In genomic region chr20:23641936-23642751, GRCh38 we compare ENCODE assay signal across 2 cellular contexts.
TF ChIP-seq lines count a peak whose summit lies in the region.

No MANE protein-coding gene starts in this region.

TF ChIP-seq in IMR-90, 13 proteins besides CTCF, POLR2A, EP300 and RAD21 (continued from another document):
- peak; percentile 39; the same call in 1 of the 2 replicates for TF ChIP-seq USF2 (IDR thresholded peaks at IDR 0.05; ENCODE audit: low read depth, low read length)
- TF ChIP-seq MAZ (IDR thresholded peaks at IDR 0.05; ENCODE audit: borderline replicate concordance, low read depth, low read length), result no peak; the same call in 1 of the 2 replicates
- TF ChIP-seq MAFK (IDR thresholded peaks at IDR 0.05; ENCODE audit: low read depth, low read length), result no peak
- no peak for TF ChIP-seq RFX5 (IDR thresholded peaks at IDR 0.05; ENCODE audit: low read depth, low read length)
- peak; percentile 81 for TF ChIP-seq RCOR1 (IDR thresholded peaks at IDR 0.05; ENCODE audit: insufficient replicate concordance, low read length)
- no peak for TF ChIP-seq MXI1 (IDR thresholded peaks at IDR 0.05; ENCODE audit: borderline replicate concordance, low read depth, low read length)
- no peak for TF ChIP-seq FOS (IDR thresholded peaks at IDR 0.05; ENCODE audit: low read depth, low read length)
- no peak for TF ChIP-seq CHD1 (IDR thresholded peaks at IDR 0.05; ENCODE audit: low read depth, low read length)
- TF ChIP-seq CEBPB (IDR thresholded peaks at IDR 0.05; ENCODE audit: low read depth, low read length), result peak; percentile 87
- 0 out of 2 replicates have a peak, but pooled peaks have one; percentile 7 for TF ChIP-seq NFE2L2 (IDR thresholded peaks at IDR 0.05; ENCODE audit: low read depth, low read length)

TF ChIP-seq in liver, 16 proteins besides CTCF, POLR2A, EP300 and RAD21 (continued from another document):
- no peak for TF ChIP-seq REST (IDR thresholded peaks at IDR 0.05)
- TF ChIP-seq HNF4A (conservative IDR thresholded peaks at IDR 0.05), result no peak
- TF ChIP-seq NR2F2 (IDR thresholded peaks at IDR 0.05), result peak; percentile 9
- TF ChIP-seq FOXA1 (IDR thresholded peaks at IDR 0.05), result no peak
- TF ChIP-seq FOXA2 (IDR thresholded peaks at IDR 0.05), result no peak
